Comparison of ENCODE assay signal across 4 cellular contexts in the genomic region with DNA sequence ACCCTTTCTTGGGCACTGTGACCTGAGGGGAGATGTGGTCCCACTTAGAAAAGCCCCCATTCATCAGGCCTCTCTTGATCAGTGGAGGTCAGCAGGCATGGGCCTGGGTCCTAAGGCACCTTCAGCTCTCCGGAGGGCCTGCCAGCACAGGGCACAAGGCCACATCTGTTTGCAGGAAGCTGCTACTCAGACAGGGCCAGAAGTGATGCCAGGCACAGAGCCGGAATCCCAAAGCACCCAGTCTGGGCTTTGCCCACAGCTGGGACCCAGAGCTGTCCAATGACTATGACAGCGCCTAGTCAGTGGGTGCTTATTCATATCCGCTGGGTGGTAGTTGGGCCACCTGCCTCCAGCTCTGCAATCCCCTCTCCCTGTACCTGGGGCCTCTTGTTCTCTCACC.
"Had no signal": no experiment of that assay in that cellular context is flagged by ENCODE, and none has a peak within 500 bp of the region (broad histone marks: within the 10 kb centered on the region; RNA-seq: fewer than 3 reads in every experiment).

No MANE protein-coding gene starts in this region.

- H3K4me3 Mint-ChIP-seq: GM23338, H9 had no signal

- ATAC-seq: GM23338 had no signal

- DNase-seq: H9, HCEC 1CT, IMR-90 had no signal

- H3K4me3 ChIP-seq: GM23338 had no signal

- H3K27ac Mint-ChIP-seq: GM23338, H9 had no signal

- H3K4me1 Mint-ChIP-seq: GM23338, H9 had no signal
